In genomic region chr18:48927286-48928080, GRCh38 we compare ENCODE assay signal across 9 cellular contexts. TPM values are rescaled to one million over a fixed set of nuclear protein-coding genes. Genes with fewer than 3 reads are reported as not detected.
DNase-seq lines count a peak whose midpoint lies in the region; ATAC-seq and TF ChIP-seq lines count a peak whose summit lies in the region.
"Had no signal": no experiment of that assay in that cellular context is flagged by ENCODE, and none has a peak within 500 bp of the region (broad histone marks: within the 10 kb centered on the region; RNA-seq: fewer than 3 reads in every experiment).

No MANE protein-coding gene starts in this region.

- H2AFZ ChIP-seq in hepatocyte, result no peak overlapping the region

- no peak for DNase-seq in activated T-cell treated with anti-CD3 and anti-CD28 coated beads, Interleukin-2, amount 50 U/mL, for 24 hours
- no peak for DNase-seq in activated T-cell treated with anti-CD3 and anti-CD28 coated beads for 4 hours
- DNase-seq in Peyer's patch, result peak in 1 of 3 donors; percentile 51
- DNase-seq in hepatocyte (ENCODE audit: low spot score), result no peak
- DNase-seq in stimulated activated naive B cell treated with anti-CD40 and anti-IgM and Interleukin-4, amounts not matched to agents 10 μg/mL and 1 μg/mL and 100 μg/mL, for 72 hours, result no peak
- DNase-seq in NCI-H524 treated with DMSO at 0.1 percent for 48 hours (lab: John Stamatoyannopoulos, UW), result no peak
- no peak for DNase-seq in ecto neural progenitor cell (ENCODE audit: low spot score)

- ATAC-seq in stimulated activated naive B cell treated with anti-CD40 and anti-IgM and Interleukin-4, amounts not matched to agents 10 μg/mL and 1 μg/mL and 100 μg/mL, for 72 hours (replicated peaks), result no peak
- ATAC-seq in HG02852 (IDR thresholded peaks at IDR 0.05; ENCODE audit: unreplicated experiment), result no peak

- peak overlapping the region in 1 of 4 donors; percentile 8 for H3K4me3 ChIP-seq in Peyer's patch
- H3K4me3 ChIP-seq in hepatocyte, result no peak overlapping the region
- H3K4me3 ChIP-seq: mucosa of descending colon had no signal

- H3K27ac Mint-ChIP-seq in activated T-cell treated with anti-CD3 and anti-CD28 coated beads, Interleukin-2, amount 50 U/mL, for 24 hours, result peak overlapping the region; percentile 93
- H3K27ac Mint-ChIP-seq in stimulated activated naive B cell treated with anti-CD40 and anti-IgM and Interleukin-4, amounts not matched to agents 10 μg/mL and 1 μg/mL and 100 μg/mL, for 72 hours, result peak overlapping the region; percentile 83

- no peaks in the 10 kb centered on the region for H3K27me3 Mint-ChIP-seq in activated T-cell treated with anti-CD3 and anti-CD28 coated beads, Interleukin-2, amount 50 U/mL, for 24 hours
- H3K27me3 Mint-ChIP-seq in stimulated activated naive B cell treated with anti-CD40 and anti-IgM and Interleukin-4, amounts not matched to agents 10 μg/mL and 1 μg/mL and 100 μg/mL, for 72 hours, result no peaks in the 10 kb centered on the region

- peak overlapping the region; percentile 72 for H3K4me2 ChIP-seq in hepatocyte

- TF ChIP-seq CTCF in Peyer's patch (IDR thresholded peaks at IDR 0.05) (no peak), hepatocyte (IDR thresholded peaks at IDR 0.05; ENCODE audit: poor library complexity) (no peak)

- H3K27ac ChIP-seq in Peyer's patch (peak overlapping the region; percentile 23 to 92 (median 74)), hepatocyte (peak overlapping the region; percentile 94)

- H3K4me1 Mint-ChIP-seq in activated T-cell treated with anti-CD3 and anti-CD28 coated beads, Interleukin-2, amount 50 U/mL, for 24 hours (ENCODE audit: low read depth), result peaks cover 96% of the 10 kb centered on the region
- peaks cover 73 to 100% of the 10 kb centered on the region in 2 donors for H3K4me1 Mint-ChIP-seq in stimulated activated naive B cell treated with anti-CD40 and anti-IgM and Interleukin-4, amounts not matched to agents 10 μg/mL and 1 μg/mL and 100 μg/mL, for 72 hours

- H3K4me3 Mint-ChIP-seq in activated T-cell treated with anti-CD3 and anti-CD28 coated beads, Interleukin-2, amount 50 U/mL, for 24 hours, result no peak overlapping the region
- peak overlapping the region in 1 of 2 donors; percentile 17 for H3K4me3 Mint-ChIP-seq in stimulated activated naive B cell treated with anti-CD40 and anti-IgM and Interleukin-4, amounts not matched to agents 10 μg/mL and 1 μg/mL and 100 μg/mL, for 72 hours

- H3K9me2 ChIP-seq in hepatocyte (replicated peaks; ENCODE audit: insufficient read depth), result no peaks in the 10 kb centered on the region

- 81% methylated on average over 11 of the region's 11 CpGs for WGBS in hepatocyte (ENCODE audit: low lambda C conversion rate, missing lambda C conversion rate)

- H4K20me1 ChIP-seq in hepatocyte (ENCODE audit: insufficient read depth, poor library complexity, severe bottlenecking), result peaks cover 83% of the 10 kb centered on the region

- H3K9me3 Mint-ChIP-seq in activated T-cell treated with anti-CD3 and anti-CD28 coated beads, Interleukin-2, amount 50 U/mL, for 24 hours, result no peaks in the 10 kb centered on the region
- no peaks in the 10 kb centered on the region for H3K9me3 Mint-ChIP-seq in stimulated activated naive B cell treated with anti-CD40 and anti-IgM and Interleukin-4, amounts not matched to agents 10 μg/mL and 1 μg/mL and 100 μg/mL, for 72 hours

- H3K27me3 ChIP-seq in Peyer's patch, result no peaks in the 10 kb centered on the region
- H3K27me3 ChIP-seq in hepatocyte, result no peaks in the 10 kb centered on the region

- H3K36me3 ChIP-seq in Peyer's patch, result no peaks in the 10 kb centered on the region
- no peaks in the 10 kb centered on the region for H3K36me3 ChIP-seq in hepatocyte (replicated peaks; ENCODE audit: insufficient read depth, low read depth)

- H3K9me3 ChIP-seq in Peyer's patch (no peaks in the 10 kb centered on the region), hepatocyte (ENCODE audit: low read depth) (no peaks in the 10 kb centered on the region)
- H3K9me3 ChIP-seq: mucosa of descending colon had no signal

- TF ChIP-seq POLR2A in Peyer's patch (IDR thresholded peaks at IDR 0.05), result peak in 1 of 2 donors; percentile 12

- H3K79me2 ChIP-seq in hepatocyte, result peaks cover 91% of the 10 kb centered on the region

- peaks cover 4% of the 10 kb centered on the region for H3K36me3 Mint-ChIP-seq in activated T-cell treated with anti-CD3 and anti-CD28 coated beads, Interleukin-2, amount 50 U/mL, for 24 hours (ENCODE audit: low read depth)
- peaks cover 39 to 66% of the 10 kb centered on the region in 2 donors for H3K36me3 Mint-ChIP-seq in stimulated activated naive B cell treated with anti-CD40 and anti-IgM and Interleukin-4, amounts not matched to agents 10 μg/mL and 1 μg/mL and 100 μg/mL, for 72 hours

- H3K4me1 ChIP-seq in Peyer's patch (peaks cover 48 to 99% (median 74%) of the 10 kb centered on the region in 4 donors), hepatocyte (ENCODE audit: insufficient read depth) (peaks cover 93% of the 10 kb centered on the region)

RNA-seq across cellular contexts. Expression of gene SMAD7, which starts 23.3 kb away (rescaled TPM):
- 100 to 1,000 TPM in 1 of 4 donors, 10 to 100 TPM in 3; 42.9 to 100 (median 68.7) TPM for total RNA-seq in Peyer's patch
- total RNA-seq in hepatocyte, result 66.2 and 71.1 TPM in 2 replicates
- polyA plus RNA-seq in hepatocyte, result 61.5 and 65.4 TPM in 2 replicates
